Comparison of ENCODE assay signal across 13 cellular contexts in genomic region chr14:99231181-99231849, GRCh38. TPM values are rescaled to one million over a fixed set of nuclear protein-coding genes. Genes with fewer than 3 reads are reported as not detected.
DNase-seq lines count a peak whose midpoint lies in the region; TF ChIP-seq lines count a peak whose summit lies in the region.
"Had no signal": no experiment of that assay in that cellular context is flagged by ENCODE, and none has a peak within 500 bp of the region (broad histone marks: within the 10 kb centered on the region; RNA-seq: fewer than 3 reads in every experiment).

No MANE protein-coding gene starts in this region.

- TF ChIP-seq CTCF in nephron (IDR thresholded peaks at IDR 0.05; ENCODE audit: unreplicated experiment in 3 of 3) = no peak
- no peak for TF ChIP-seq CTCF in BE2C (IDR thresholded peaks at IDR 0.05; ENCODE audit: low read depth, low read length)
- no peak for TF ChIP-seq CTCF in GM10266 (IDR thresholded peaks at IDR 0.05; ENCODE audit: control insufficient read depth, insufficient read depth, low read depth, missing control alignments)
- no peak for TF ChIP-seq CTCF in osteocyte (IDR thresholded peaks at IDR 0.05)

- H3K27me3 Mint-ChIP-seq in CD8-positive, alpha-beta memory T cell = peaks cover 0 to 8% of the 10 kb centered on the region in 2 donors
- H3K27me3 Mint-ChIP-seq in nephron (ENCODE audit: low read depth) (peaks cover 48% of the 10 kb centered on the region), osteocyte (ENCODE audit: unreplicated experiment) (peaks cover 23% of the 10 kb centered on the region)

- H3K36me3 Mint-ChIP-seq in CD8-positive, alpha-beta memory T cell = peaks cover 5 to 58% (median 19%) of the 10 kb centered on the region in 3 donors
- H3K36me3 Mint-ChIP-seq in nephron (ENCODE audit: low read depth) (no peaks in the 10 kb centered on the region), osteocyte (ENCODE audit: unreplicated experiment) (no peaks in the 10 kb centered on the region)

- peaks cover 24% of the 10 kb centered on the region for H3K36me3 ChIP-seq in CD8-positive, alpha-beta memory T cell (ENCODE audit: insufficient read depth, low read length)
- no peaks in the 10 kb centered on the region for H3K36me3 ChIP-seq in HUES64 (ENCODE audit: insufficient read depth, low read length)
- H3K36me3 ChIP-seq in BE2C = no peaks in the 10 kb centered on the region
- H3K36me3 ChIP-seq: sigmoid colon had no signal

- H3K4me3 ChIP-seq in CD8-positive, alpha-beta memory T cell (ENCODE audit: low read length) = no peak overlapping the region
- H3K4me3 ChIP-seq in HUES64 (ENCODE audit: low read length) (peak overlapping the region; percentile 59), BE2C (ENCODE audit: low read depth, low read length) (no peak overlapping the region)
- H3K4me3 ChIP-seq: GM12878, sigmoid colon had no signal

- peak overlapping the region; percentile 68 for H3K27ac ChIP-seq in CD8-positive, alpha-beta memory T cell (ENCODE audit: low read depth, low read length)
- peak overlapping the region; percentile 41; the same call in 1 of the 2 replicates for H3K27ac ChIP-seq in HUES64 (ENCODE audit: low read depth, low read length)
- H3K27ac ChIP-seq: sigmoid colon had no signal

- H3K27me3 ChIP-seq in CD8-positive, alpha-beta memory T cell (ENCODE audit: insufficient read depth, low read length, poor library complexity, severe bottlenecking) = no peaks in the 10 kb centered on the region
- no peaks in the 10 kb centered on the region for H3K27me3 ChIP-seq in HUES64 (ENCODE audit: insufficient read depth, low read length)
- H3K27me3 ChIP-seq in BE2C = no peaks in the 10 kb centered on the region

- peaks cover 97% of the 10 kb centered on the region for H3K4me1 ChIP-seq in CD8-positive, alpha-beta memory T cell (ENCODE audit: insufficient read depth, low read length)
- peaks cover 20% of the 10 kb centered on the region for H3K4me1 ChIP-seq in HUES64 (ENCODE audit: insufficient read depth, low read length)
- no peaks in the 10 kb centered on the region for H3K4me1 ChIP-seq in BE2C

- H3K4me3 Mint-ChIP-seq in CD8-positive, alpha-beta memory T cell = peak overlapping the region; percentile 84 to 94 (median 87)
- H3K4me3 Mint-ChIP-seq in nephron (peak overlapping the region in 2 of 3 experiments; percentile 71 to 74), osteocyte (ENCODE audit: unreplicated experiment) (no peak overlapping the region)
- H3K4me3 Mint-ChIP-seq: dendritic cell treated with granulocyte-macrophage colony-stimulating factor and Interleukin-4, amounts not matched to agents 40 ng/mL and 50 ng/mL, for 4 days had no signal

- H3K9me3 Mint-ChIP-seq in CD8-positive, alpha-beta memory T cell = peaks cover 0 to 2% (median 0%) of the 10 kb centered on the region in 5 donors
- H3K9me3 Mint-ChIP-seq in nephron (no peaks in the 10 kb centered on the region), osteocyte (ENCODE audit: unreplicated experiment) (peaks cover 9% of the 10 kb centered on the region)

- peak overlapping the region; percentile 97 to 100 (median 99) for H3K27ac Mint-ChIP-seq in CD8-positive, alpha-beta memory T cell
- H3K27ac Mint-ChIP-seq in nephron = peak overlapping the region; percentile 66 to 89 (median 73)
- H3K27ac Mint-ChIP-seq in osteocyte (ENCODE audit: unreplicated experiment) = no peak overlapping the region
- H3K27ac Mint-ChIP-seq: dendritic cell treated with granulocyte-macrophage colony-stimulating factor and Interleukin-4, amounts not matched to agents 40 ng/mL and 50 ng/mL, for 4 days had no signal

- POLR2A ChIA-PET in CD8-positive, alpha-beta memory T cell (lab: Charles Lee) = interaction anchor here (0.6 to 10.3 kb wide), 13 partner anchors 12 to 1092 kb away, joined by 3 to 169 read pairs (median 4); partner anchors contain the start of gene BCL11B

- peaks cover 95 to 98% (median 95%) of the 10 kb centered on the region in 3 donors for H3K4me1 Mint-ChIP-seq in CD8-positive, alpha-beta memory T cell
- H3K4me1 Mint-ChIP-seq in nephron (peaks cover 71% of the 10 kb centered on the region), osteocyte (ENCODE audit: unreplicated experiment) (peaks cover 5% of the 10 kb centered on the region)

- peak overlapping the region; percentile 41; the same call in 1 of the 2 replicates for H3K9ac ChIP-seq in HUES64 (ENCODE audit: low read depth, low read length)

- no peaks in the 10 kb centered on the region for H3K9me3 ChIP-seq in CD8-positive, alpha-beta memory T cell (ENCODE audit: low read length)
- no peaks in the 10 kb centered on the region for H3K9me3 ChIP-seq in HUES64 (ENCODE audit: insufficient read depth, low read depth, low read length)
- H3K9me3 ChIP-seq in BE2C = no peaks in the 10 kb centered on the region

- peak in 2 of 5 donors; percentile 27 to 66 for DNase-seq in CD8-positive, alpha-beta memory T cell
- DNase-seq in ecto neural progenitor cell (ENCODE audit: low spot score) (peak; percentile 61), BE2C (no peak), NCI-H2029 (lab: John Stamatoyannopoulos, UW) (no peak), GM10266 (ENCODE audit: extremely low spot score) (no peak), osteocyte (ENCODE audit: extremely low spot score, unreplicated experiment) (no peak)
- DNase-seq: DMS 273 treated with DMSO at 0.1 percent for 48 hours, NCI-H1105, sigmoid colon had no signal

- WGBS in HUES64 = 6% methylated on average over 36 of the region's 36 CpGs

- CTCF ChIA-PET in CD8-positive, alpha-beta memory T cell (lab: Charles Lee) = interaction anchor here (0.6 to 25.1 kb wide), 18 partner anchors 10 to 1129 kb away, joined by 3 to 532 read pairs (median 6); partner anchors contain the start of gene BCL11B

RNA-seq across cellular contexts. Expression of gene BCL11B, which starts 40.7 kb away (rescaled TPM):
- 10 to 100 TPM; 42.0 to 42.5 TPM for total RNA-seq in CD8-positive, alpha-beta memory T cell
- 9.7 TPM for polyA plus RNA-seq in CD8-positive, alpha-beta memory T cell
- 1.2 TPM for polyA plus RNA-seq in HUES64 (2013, experiment 1 of 2)
- polyA plus RNA-seq in HUES64 (2013, experiment 2 of 2) = 1.1 TPM
- not detected for polyA plus RNA-seq in BE2C (2012; ENCODE audit: insufficient read depth, insufficient read length, low read depth)
- total RNA-seq in osteocyte = 0.16 and 0.18 TPM in 2 replicates

Comparison
In these comparisons a context has a peak if more than half of its experiments do, and no peak if none do; other contexts are left out.
1. RNA of gene BCL11B, which starts 40.7 kb away (total RNA-seq): 42.0 to 42.5 TPM in CD8-positive, alpha-beta memory T cell; 0.16 to 0.18 TPM in osteocyte; every median in the first group is over 10 times any median in the second.